In genomic region chr3:112672716-112673506, GRCh38 we compare ENCODE assay signal across 15 cellular contexts. TPM values are rescaled to one million over a fixed set of nuclear protein-coding genes. Genes with fewer than 3 reads are reported as not detected.
DNase-seq lines count a peak whose midpoint lies in the region; ATAC-seq and TF ChIP-seq lines count a peak whose summit lies in the region.
"Had no signal": no experiment of that assay in that cellular context is flagged by ENCODE, and none has a peak within 500 bp of the region (broad histone marks: within the 10 kb centered on the region; RNA-seq: fewer than 3 reads in every experiment).

No MANE protein-coding gene starts in this region.

- peak; percentile 19 to 60 (median 45) for ATAC-seq in natural killer cell

- peaks cover 77 to 84% of the 10 kb centered on the region in 2 donors for H3K4me1 Mint-ChIP-seq in natural killer cell

- DNase-seq in DMS53 (lab: John Stamatoyannopoulos, UW) (peak; percentile 2), DMS53 treated with DMSO at 0.1 percent for 48 hours (lab: John Stamatoyannopoulos, UW; ENCODE audit: unreplicated experiment) (no peak), adipocyte (ENCODE audit: low read depth) (no peak), natural killer cell (peak; percentile 18), EL (no peak), testis (no peak), Ammon's horn (ENCODE audit: low spot score) (no peak)
- peak; percentile 32 for DNase-seq in Jurkat, Clone E6-1 (ENCODE audit: low read depth, low spot score)
- DNase-seq: 8988T; dorsolateral prefrontal cortex; foreskin melanocyte; NCI-H2029 treated with DMSO at 0.1 percent for 48 hours; stimulated activated CD4-positive, alpha-beta T cell treated with anti-CD3 and anti-CD28 coated beads, Interleukin-12 subunit alpha, Interleukin-12 subunit beta, amount 100 ng/mL, for 4 hours had no signal

- TF ChIP-seq POLR2A in testis (IDR thresholded peaks at IDR 0.05) = no peak

- no peak overlapping the region for H3K27ac ChIP-seq in testis
- H3K27ac ChIP-seq: dorsolateral prefrontal cortex, KMS-11 had no signal

- H3K36me3 Mint-ChIP-seq in natural killer cell = no peaks in the 10 kb centered on the region

- H3K9me3 ChIP-seq in adipocyte (ENCODE audit: control insufficient read depth, low read length) (no peaks in the 10 kb centered on the region), testis (no peaks in the 10 kb centered on the region)

- peak overlapping the region; percentile 88 to 97 for H3K27ac Mint-ChIP-seq in natural killer cell

- no peaks in the 10 kb centered on the region for H3K36me3 ChIP-seq in adipocyte (ENCODE audit: control insufficient read depth, insufficient read depth, low read length, severe bottlenecking)
- no peaks in the 10 kb centered on the region for H3K36me3 ChIP-seq in testis (ENCODE audit: low read depth, missing control alignments)

- WGBS in testis, 2 donors = 79 to 88% methylated on average over 5 of the region's 5 CpGs

- no peaks in the 10 kb centered on the region for H3K27me3 Mint-ChIP-seq in natural killer cell (ENCODE audit: low read depth in 2 of 2)

- no peaks in the 10 kb centered on the region for H3K27me3 ChIP-seq in adipocyte (replicated peaks; ENCODE audit: control insufficient read depth, insufficient read depth, low read length)
- no peaks in the 10 kb centered on the region for H3K27me3 ChIP-seq in testis

- intact Hi-C loops in natural killer cell (cut with micrococcal nuclease) = loop anchor here (1.0 kb wide), 2 partner anchors 29 to 318 kb away; no protein-coding TSS in a partner anchor
- intact Hi-C loops in testis (cut with DNase I; ENCODE audit: low total_unique reads) = no loop called here

- H3K9me3 Mint-ChIP-seq in natural killer cell = no peaks in the 10 kb centered on the region
- H3K9me3 Mint-ChIP-seq: neural crest cell had no signal

- H3K4me3 Mint-ChIP-seq in natural killer cell = peak overlapping the region; percentile 89
- H3K4me3 Mint-ChIP-seq: neural crest cell had no signal

- peak overlapping the region; percentile 40 for H3K9ac ChIP-seq in adipocyte (ENCODE audit: low read length)
- H3K9ac ChIP-seq: KMS-11 had no signal

- TF ChIP-seq CTCF in natural killer cell (IDR thresholded peaks at IDR 0.05) = no peak
- no peak for TF ChIP-seq CTCF in testis (IDR thresholded peaks at IDR 0.05)

- no peak overlapping the region for H3K4me3 ChIP-seq in Jurkat, Clone E6-1 (ENCODE audit: low read length)
- H3K4me3 ChIP-seq in adipocyte (ENCODE audit: low read length) = no peak overlapping the region
- no peak overlapping the region for H3K4me3 ChIP-seq in testis
- H3K4me3 ChIP-seq: dorsolateral prefrontal cortex had no signal

- H3K4me1 ChIP-seq in adipocyte (ENCODE audit: control insufficient read depth, insufficient read depth, low read length) = peaks cover 45% of the 10 kb centered on the region
- no peaks in the 10 kb centered on the region for H3K4me1 ChIP-seq in testis

RNA-seq across cellular contexts. Expression of gene CCDC80, which starts 32.0 kb away (rescaled TPM):
- polyA plus RNA-seq in Jurkat, Clone E6-1 (2012; ENCODE audit: insufficient read depth, insufficient read length) = not detected
- under 1 TPM in 1 of 3 donors, not detected in 2; 0.08 TPM for total RNA-seq in natural killer cell
- total RNA-seq in testis = 10 to 100 TPM; 13.8 to 18.8 TPM
- polyA plus RNA-seq in testis (ENCODE audit: insufficient read depth, low read depth, low replicate concordance) = 159 TPM

Comparison
In these comparisons a context has a peak if more than half of its experiments do, and no peak if none do; other contexts are left out.
1. DNase-seq: peak in DMS53 (single experiment), Jurkat, Clone E6-1 (single experiment) and natural killer cell (single experiment); none in DMS53 treated with DMSO at 0.1 percent for 48 hours (single experiment), adipocyte (single experiment), EL (single experiment), testis (single experiment) and Ammon's horn (single experiment).
2. RNA of gene CCDC80, which starts 32.0 kb away (total RNA-seq): 13.8 to 18.8 TPM in testis; 0.08 TPM in natural killer cell; every median in the first group is over 10 times any median in the second.